ENCODE assay signal across 32 cellular contexts in genomic region chr12:3263939-3264699, GRCh38.
DNase-seq lines count a peak whose midpoint lies in the region; ATAC-seq, FAIRE-seq and TF ChIP-seq lines count a peak whose summit lies in the region.
"Had no signal": no experiment of that assay in that cellular context is flagged by ENCODE, and none has a peak within 500 bp of the region (broad histone marks: within the 10 kb centered on the region; RNA-seq: fewer than 3 reads in every experiment).

No MANE protein-coding gene starts in this region.

- TF ChIP-seq EP300 in SK-N-SH (IDR thresholded peaks at IDR 0.05; ENCODE audit: borderline replicate concordance in 1 of 2, low read depth in 1 of 2, low read length in 1 of 2): peak in 1 of 2 experiments; percentile 30; a peak in 1 of 4 replicates

- no peaks in the 10 kb centered on the region for H3K27me3 ChIP-seq in SK-N-SH (ENCODE audit: insufficient read depth)
- H3K27me3 ChIP-seq: hepatocyte, sigmoid colon, stomach, tibial artery, vagina had no signal

- H3K27ac ChIP-seq in SK-N-SH (ENCODE audit: low read depth in 2 of 2, low read length in 1 of 2) (peak overlapping the region in 1 of 2 experiments; percentile 81; a peak in 2 of 4 replicates), kidney (ENCODE audit: low read depth in 2 of 2, low read length in 2 of 2) (peak overlapping the region in 1 of 2 donors; percentile 26)
- H3K27ac ChIP-seq: hepatocyte, sigmoid colon, SK-N-MC, stomach, vagina had no signal

- H3K36me3 Mint-ChIP-seq in CD14-positive monocyte: no peaks in the 10 kb centered on the region
- H3K36me3 Mint-ChIP-seq in activated CD8-positive, alpha-beta T cell treated with anti-CD3 and anti-CD28 coated beads, Interleukin-2, amount 10 ng/mL, durations not matched to agents 7 days and 5 days (ENCODE audit: low read depth): no peaks in the 10 kb centered on the region
- H3K36me3 Mint-ChIP-seq: IgD-negative memory B cell had no signal

- H4K20me1 ChIP-seq in SK-N-SH (ENCODE audit: insufficient read depth): no peaks in the 10 kb centered on the region

- 82% methylated on average over 21 of the region's 28 CpGs for WGBS in SK-N-SH (ENCODE audit: low lambda C conversion rate)

- H3K9me3 Mint-ChIP-seq in CD14-positive monocyte: peaks cover 0 to 1% (median 0%) of the 10 kb centered on the region in 7 donors
- H3K9me3 Mint-ChIP-seq in activated CD8-positive, alpha-beta T cell treated with anti-CD3 and anti-CD28 coated beads, Interleukin-2, amount 10 ng/mL, durations not matched to agents 7 days and 5 days (ENCODE audit: insufficient read depth): no peaks in the 10 kb centered on the region
- H3K9me3 Mint-ChIP-seq: activated CD4-positive, alpha-beta memory T cell treated with anti-CD3 and anti-CD28 coated beads, Interleukin-2, amount 10 ng/mL, durations not matched to agents 7 days and 5 days; activated naive CD4-positive, alpha-beta T cell treated with anti-CD3 and anti-CD28 coated beads for 36 hours; HFFc6; IgD-negative memory B cell; T-helper 1 cell treated with Interleukin-12 subunit alpha and Interleukin-12 subunit beta and Interleukin-4 antibody, amounts not matched to agents 30 μg/mL and 1 μg/mL, for 36 hours had no signal

- FAIRE-seq in kidney (lab: Jason Lieb, UNC): no peak
- FAIRE-seq: frontal cortex, GM12891 had no signal

- H3K36me3 ChIP-seq in SK-N-SH (replicated peaks in 1 of 2; ENCODE audit: control insufficient read depth in 1 of 2, insufficient read depth in 2 of 2, low read length in 1 of 2) (no peaks in the 10 kb centered on the region), kidney (ENCODE audit: control insufficient read depth in 1 of 2, insufficient read depth in 2 of 2, low read length in 2 of 2) (peaks cover 0 to 4% of the 10 kb centered on the region in 2 donors)
- H3K36me3 ChIP-seq: sigmoid colon, stomach, tibial artery, vagina had no signal

- POLR2A ChIA-PET in SK-N-SH (lab: Yijun Ruan, JAX): interaction anchor here (1.2 to 1.6 kb wide), 2 partner anchors 11 to 40 kb away, joined by 3 read pairs; no protein-coding TSS in a partner anchor
- POLR2A ChIA-PET in activated CD8-positive, alpha-beta T cell treated with anti-CD3 and anti-CD28 coated beads, Interleukin-2, amount 10 ng/mL, durations not matched to agents 7 days and 5 days (lab: Charles Lee): no interaction called here

- H3K4me1 ChIP-seq in SK-N-SH (ENCODE audit: control insufficient read depth in 1 of 2, insufficient read depth in 2 of 2, low read depth in 1 of 2, low read length in 1 of 2): peaks cover 0 to 21% of the 10 kb centered on the region in 2 experiments; a peak in 2 of 4 replicates
- peaks cover 48 to 66% of the 10 kb centered on the region in 2 donors for H3K4me1 ChIP-seq in kidney (ENCODE audit: control insufficient read depth in 1 of 2, insufficient read depth in 1 of 2, low read depth in 1 of 2, low read length in 2 of 2)

- H3K4me3 Mint-ChIP-seq in CD14-positive monocyte: no peak overlapping the region
- no peak overlapping the region for H3K4me3 Mint-ChIP-seq in activated CD8-positive, alpha-beta T cell treated with anti-CD3 and anti-CD28 coated beads, Interleukin-2, amount 10 ng/mL, durations not matched to agents 7 days and 5 days
- H3K4me3 Mint-ChIP-seq: activated CD4-positive, alpha-beta memory T cell treated with anti-CD3 and anti-CD28 coated beads, Interleukin-2, amount 10 ng/mL, durations not matched to agents 7 days and 5 days; activated naive CD4-positive, alpha-beta T cell treated with anti-CD3 and anti-CD28 coated beads for 36 hours; B cell; HFFc6; IgD-negative memory B cell; T-helper 1 cell treated with Interleukin-12 subunit alpha and Interleukin-12 subunit beta and Interleukin-4 antibody, amounts not matched to agents 30 μg/mL and 1 μg/mL, for 36 hours had no signal

- H3K9me3 ChIP-seq in SK-N-SH (no peaks in the 10 kb centered on the region), kidney (ENCODE audit: control insufficient read depth in 1 of 2, low read length in 2 of 2) (no peaks in the 10 kb centered on the region)
- H3K9me3 ChIP-seq: sigmoid colon, stomach, tibial artery, vagina had no signal

- no peaks in the 10 kb centered on the region for H3K9me2 ChIP-seq in SK-N-SH

- TF ChIP-seq CTCF in SK-N-SH (IDR thresholded peaks at IDR 0.05) (no peak), fibroblast of villous mesenchyme (IDR thresholded peaks at IDR 0.05; ENCODE audit: insufficient read depth, low read depth, low read length) (no peak), kidney (IDR thresholded peaks at IDR 0.05; ENCODE audit: borderline replicate concordance, extremely low read depth, insufficient read depth) (no peak), CD14-positive monocyte (IDR thresholded peaks at IDR 0.05) (no peak)

- peaks cover 8 to 27% (median 19%) of the 10 kb centered on the region in 3 donors for H3K27me3 Mint-ChIP-seq in CD14-positive monocyte (ENCODE audit: low read depth in 3 of 3)
- H3K27me3 Mint-ChIP-seq in activated CD8-positive, alpha-beta T cell treated with anti-CD3 and anti-CD28 coated beads, Interleukin-2, amount 10 ng/mL, durations not matched to agents 7 days and 5 days (ENCODE audit: low read depth): no peaks in the 10 kb centered on the region
- H3K27me3 Mint-ChIP-seq: activated CD4-positive, alpha-beta memory T cell treated with anti-CD3 and anti-CD28 coated beads, Interleukin-2, amount 10 ng/mL, durations not matched to agents 7 days and 5 days had no signal

- TF ChIP-seq RAD21 in SK-N-SH (IDR thresholded peaks at IDR 0.05; ENCODE audit: low read length): no peak; the same call in 1 of the 2 replicates

- intact Hi-C loops in kidney (cut with DNase I) (no loop called here), CD14-positive monocyte (cut with micrococcal nuclease) (no loop called here)

- H3K9ac ChIP-seq in SK-N-SH: no peak overlapping the region
- no peak overlapping the region for H3K9ac ChIP-seq in kidney (ENCODE audit: low read length in 2 of 2)

- H3K79me2 ChIP-seq in SK-N-SH (ENCODE audit: insufficient read depth): no peaks in the 10 kb centered on the region
- H3K79me2 ChIP-seq: hepatocyte had no signal

- no peak overlapping the region for H3K4me2 ChIP-seq in SK-N-SH
- H3K4me2 ChIP-seq: hepatocyte had no signal

- H3K4me3 ChIP-seq in SK-N-SH (ENCODE audit: low read depth in 2 of 2, low read length in 1 of 2): no peak overlapping the region
- no peak overlapping the region for H3K4me3 ChIP-seq in fibroblast of villous mesenchyme (ENCODE audit: low read depth, low read length)
- H3K4me3 ChIP-seq in kidney (ENCODE audit: low read length in 2 of 2): no peak overlapping the region
- H3K4me3 ChIP-seq: hepatocyte, sigmoid colon, SK-N-MC, stomach, tibial artery, vagina had no signal

- H3F3A ChIP-seq in SK-N-SH (replicated peaks; ENCODE audit: insufficient read depth): no peaks in the 10 kb centered on the region

- peak; percentile 73 for DNase-seq in G401 (ENCODE audit: low spot score)
- DNase-seq in SK-N-SH: peak; percentile 93
- DNase-seq in fibroblast of villous mesenchyme (ENCODE audit: low read depth): peak; percentile 17
- peak; percentile 86 for DNase-seq in kidney
- no peak for DNase-seq in CD1c-positive myeloid dendritic cell (ENCODE audit: extremely low spot score)
- DNase-seq in CD14-positive monocyte (ENCODE audit: low spot score): no peak
- DNase-seq in activated CD8-positive, alpha-beta T cell treated with anti-CD3 and anti-CD28 coated beads, Interleukin-2, amount 10 ng/mL, durations not matched to agents 7 days and 5 days: no peak
- no peak for DNase-seq in HT-29 (ENCODE audit: low spot score)
- DNase-seq: activated CD4-positive, alpha-beta memory T cell treated with anti-CD3 and anti-CD28 coated beads, Interleukin-2, amount 10 ng/mL, durations not matched to agents 7 days and 5 days; activated CD4-positive, CD25-positive, alpha-beta regulatory T cell treated with anti-CD3 and anti-CD28 coated beads, Interleukin-2, amount 50 U/mL, for 72 hours; activated naive CD4-positive, alpha-beta T cell treated with anti-CD3 and anti-CD28 coated beads for 36 hours; DMS153; dorsolateral prefrontal cortex; HFFc6; mesendoderm; NCI-H1436 treated with DMSO at 0.1 percent for 48 hours; NCI-H2107; NCI-H748 treated with DMSO at 0.1 percent for 48 hours; RPMI8226; sigmoid colon; stimulated activated CD4-positive, alpha-beta T cell treated with anti-CD3 and anti-CD28 coated beads, Interleukin-12 subunit alpha, Interleukin-12 subunit beta, amount 100 ng/mL, for 4 hours; stimulated activated CD4-positive, alpha-beta T cell treated with anti-CD3 and anti-CD28 coated beads, Interleukin-2, amount 100 ng/mL, for 48 hours; stomach; tibial artery had no signal

- CTCF ChIA-PET in SK-N-SH (lab: Yijun Ruan, JAX): interaction anchor here (0.7 to 4.3 kb wide), 4 partner anchors 9 to 129 kb away, joined by 3 to 13 read pairs (median 6); no protein-coding TSS in a partner anchor
- CTCF ChIA-PET in activated CD8-positive, alpha-beta T cell treated with anti-CD3 and anti-CD28 coated beads, Interleukin-2, amount 10 ng/mL, durations not matched to agents 7 days and 5 days (lab: Charles Lee): no interaction called here

- in situ Hi-C loops in G401 (cut with HindIII; ENCODE audit: low sequenced_read_pairs): no loop called here

- no peak overlapping the region for H2AFZ ChIP-seq in SK-N-SH (ENCODE audit: low read depth)
- H2AFZ ChIP-seq: hepatocyte had no signal

- H3K4me1 Mint-ChIP-seq in CD14-positive monocyte: peaks cover 10% of the 10 kb centered on the region
- no peaks in the 10 kb centered on the region for H3K4me1 Mint-ChIP-seq in activated CD8-positive, alpha-beta T cell treated with anti-CD3 and anti-CD28 coated beads, Interleukin-2, amount 10 ng/mL, durations not matched to agents 7 days and 5 days (ENCODE audit: low read depth)
- H3K4me1 Mint-ChIP-seq: activated CD4-positive, alpha-beta memory T cell treated with anti-CD3 and anti-CD28 coated beads, Interleukin-2, amount 10 ng/mL, durations not matched to agents 7 days and 5 days; B cell had no signal

- no peak overlapping the region for H3K27ac Mint-ChIP-seq in CD14-positive monocyte
- no peak overlapping the region for H3K27ac Mint-ChIP-seq in activated CD8-positive, alpha-beta T cell treated with anti-CD3 and anti-CD28 coated beads, Interleukin-2, amount 10 ng/mL, durations not matched to agents 7 days and 5 days
- H3K27ac Mint-ChIP-seq: activated CD4-positive, alpha-beta memory T cell treated with anti-CD3 and anti-CD28 coated beads, Interleukin-2, amount 10 ng/mL, durations not matched to agents 7 days and 5 days; activated naive CD4-positive, alpha-beta T cell treated with anti-CD3 and anti-CD28 coated beads for 36 hours; B cell; HFFc6; IgD-negative memory B cell; T-helper 1 cell treated with Interleukin-12 subunit alpha and Interleukin-12 subunit beta and Interleukin-4 antibody, amounts not matched to agents 30 μg/mL and 1 μg/mL, for 36 hours had no signal

- no peak for ATAC-seq in activated CD8-positive, alpha-beta T cell treated with anti-CD3 and anti-CD28 coated beads, Interleukin-2, amount 10 ng/mL, durations not matched to agents 7 days and 5 days

TF ChIP-seq in SK-N-SH, 30 proteins besides CTCF, POLR2A, EP300 and RAD21 (continues in another document):
- TF ChIP-seq CHD2 (IDR thresholded peaks at IDR 0.05; ENCODE audit: low read length, partially characterized antibody) (peak; percentile 37), MEF2A (IDR thresholded peaks at IDR 0.05; ENCODE audit: borderline replicate concordance, low read depth) (no peak), NFIC (IDR thresholded peaks at IDR 0.05; ENCODE audit: borderline replicate concordance) (no peak), MXI1 (IDR thresholded peaks at IDR 0.05; ENCODE audit: low read depth, low read length) (peak; percentile 71; the same call in 1 of the 2 replicates)

Comparison
In these comparisons a context has a peak if more than half of its experiments do, and no peak if none do; other contexts are left out.
1. DNase-seq: peak in G401 (single experiment), SK-N-SH (single experiment), fibroblast of villous mesenchyme (single experiment) and kidney (single experiment); none in CD1c-positive myeloid dendritic cell (single experiment), CD14-positive monocyte (single experiment), activated CD8-positive, alpha-beta T cell treated with anti-CD3 and anti-CD28 coated beads, Interleukin-2, amount 10 ng/mL, durations not matched to agents 7 days and 5 days (single experiment) and HT-29 (single experiment).